Comparison of ENCODE assay signal across 1 cellular context in genomic region chr17:48634446-48635208, GRCh38.
TF ChIP-seq lines count a peak whose summit lies in the region.

No MANE protein-coding gene starts in this region.

TF ChIP-seq in K562, 482 proteins besides CTCF, POLR2A, EP300 and RAD21 (continued from another document):
- TF ChIP-seq DEAF1 (CRISPR knock-in tag; IDR thresholded peaks at IDR 0.05), result no peak
- TF ChIP-seq RNF219 (CRISPR knock-in tag; IDR thresholded peaks at IDR 0.05), result no peak
- TF ChIP-seq ZBTB49 (CRISPR knock-in tag; IDR thresholded peaks at IDR 0.05; ENCODE audit: borderline replicate concordance), result no peak
- TF ChIP-seq CXXC5 (CRISPR knock-in tag; IDR thresholded peaks at IDR 0.05), result peak; percentile 49; the same call in 1 of the 2 replicates
- TF ChIP-seq CBX3 (IDR thresholded peaks at IDR 0.05; ENCODE audit: borderline replicate concordance in 1 of 2, low read length in 2 of 2), result no peak
- no peak for TF ChIP-seq HMG20A (CRISPR knock-in tag; conservative IDR thresholded peaks at IDR 0.05)
- TF ChIP-seq ZBTB43 (CRISPR knock-in tag; IDR thresholded peaks at IDR 0.05), result no peak
- peak; percentile 59 for TF ChIP-seq ZFX (CRISPR knock-in tag; IDR thresholded peaks at IDR 0.05)
- no peak for TF ChIP-seq ZNF140 (CRISPR knock-in tag; IDR thresholded peaks at IDR 0.05)
- TF ChIP-seq L3MBTL2 (IDR thresholded peaks at IDR 0.05), result peak; percentile 75
- TF ChIP-seq ZNF512 (tag; IDR thresholded peaks at IDR 0.05), result no peak
- no peak for TF ChIP-seq MTA3 (IDR thresholded peaks at IDR 0.05; ENCODE audit: borderline replicate concordance)
- no peak for TF ChIP-seq MCM3 (IDR thresholded peaks at IDR 0.05)
- peak in 1 of 2 experiments; percentile 19 for TF ChIP-seq E2F6 (IDR thresholded peaks at IDR 0.05; ENCODE audit: borderline replicate concordance in 1 of 2, extremely low read depth in 1 of 2, insufficient read depth in 1 of 2, insufficient read length in 1 of 2, low read depth in 1 of 2, low read length in 1 of 2, poor library complexity in 1 of 2, severe bottlenecking in 1 of 2)
- TF ChIP-seq E2F5 (CRISPR knock-in tag; IDR thresholded peaks at IDR 0.05), result no peak
- TF ChIP-seq STAT6 (CRISPR knock-in tag; IDR thresholded peaks at IDR 0.05), result no peak
- TF ChIP-seq MNT (conservative IDR thresholded peaks at IDR 0.05), result 0 out of 4 replicates have a peak, but pooled peaks of 1 of the 2 experiments have one; percentile 12
- no peak for TF ChIP-seq ZNF253 (CRISPR knock-in tag; conservative IDR thresholded peaks at IDR 0.05)
- TF ChIP-seq NR2C2 (CRISPR knock-in tag; IDR thresholded peaks at IDR 0.05), result no peak
- TF ChIP-seq NR2C2 (tag; IDR thresholded peaks at IDR 0.05), result peak; percentile 36; the same call in 1 of the 2 replicates
- no peak for TF ChIP-seq NEUROD1 (IDR thresholded peaks at IDR 0.05; ENCODE audit: borderline replicate concordance, low read depth, low read length, partially characterized antibody)
- no peak for TF ChIP-seq ESRRB (CRISPR knock-in tag; IDR thresholded peaks at IDR 0.05; ENCODE audit: borderline replicate concordance)
- no peak for TF ChIP-seq KLF10 (CRISPR knock-in tag; IDR thresholded peaks at IDR 0.05)
- no peak for TF ChIP-seq TRIM28 (IDR thresholded peaks at IDR 0.05)
- TF ChIP-seq ZBTB8A (IDR thresholded peaks at IDR 0.05; ENCODE audit: partially characterized antibody), result no peak
- no peak for TF ChIP-seq ARID2 (IDR thresholded peaks at IDR 0.05)
- 0 out of 2 replicates have a peak, but pooled peaks have one; percentile 8 for TF ChIP-seq DPF2 (IDR thresholded peaks at IDR 0.05)
- TF ChIP-seq ERF (CRISPR knock-in tag; IDR thresholded peaks at IDR 0.05), result no peak
- TF ChIP-seq KDM2B (CRISPR knock-in tag; IDR thresholded peaks at IDR 0.05), result no peak
